In genomic region chr6:13617066-13617465, GRCh38 we compare ENCODE assay signal across 2 cellular contexts.
TF ChIP-seq lines count a peak whose summit lies in the region.

No MANE protein-coding gene starts in this region.

TF ChIP-seq in HepG2, 621 proteins besides CTCF, POLR2A, EP300 and RAD21:
- TF ChIP-seq ZNF740 (CRISPR knock-in tag; IDR thresholded peaks at IDR 0.05) (0 out of 2 replicates have a peak, but pooled peaks have one; percentile 49), HOXD1 (CRISPR knock-in tag; IDR thresholded peaks at IDR 0.05) (no peak), POLR2G (IDR thresholded peaks at IDR 0.05; ENCODE audit: low read depth, low read length) (0 out of 2 replicates have a peak, but pooled peaks have one; percentile 26), USF2 (IDR thresholded peaks at IDR 0.05; ENCODE audit: low read depth, low read length) (no peak), USF2 (CRISPR knock-in tag; IDR thresholded peaks at IDR 0.05; ENCODE audit: borderline replicate concordance) (no peak), SMARCE1 (IDR thresholded peaks at IDR 0.05; ENCODE audit: borderline replicate concordance) (no peak), RBFOX2 (IDR thresholded peaks at IDR 0.05; ENCODE audit: low read depth, low read length) (0 out of 2 replicates have a peak, but pooled peaks have one; percentile 5)

TF ChIP-seq in WTC11, 78 proteins besides CTCF, POLR2A, EP300 and RAD21 (continued from another document):
- TF ChIP-seq ZBTB21 (CRISPR knock-in tag; IDR thresholded peaks at IDR 0.05; ENCODE audit: borderline replicate concordance) (no peak), GTF2I (CRISPR knock-in tag; conservative IDR thresholded peaks at IDR 0.05) (no peak), NR1H2 (CRISPR knock-in tag; IDR thresholded peaks at IDR 0.05) (no peak), NFATC4 (CRISPR knock-in tag; IDR thresholded peaks at IDR 0.05) (no peak), TP53 (CRISPR knock-in tag; IDR thresholded peaks at IDR 0.05) (no peak), ZNF396 (CRISPR knock-in tag; IDR thresholded peaks at IDR 0.05; ENCODE audit: borderline replicate concordance) (no peak), RORB (CRISPR knock-in tag; IDR thresholded peaks at IDR 0.05) (no peak), MAX (CRISPR knock-in tag; IDR thresholded peaks at IDR 0.05) (no peak), ZNF416 (CRISPR knock-in tag; IDR thresholded peaks at IDR 0.05) (no peak), ZNF232 (CRISPR knock-in tag; IDR thresholded peaks at IDR 0.05) (no peak), NFE2L1 (CRISPR knock-in tag; IDR thresholded peaks at IDR 0.05) (no peak), ZNF425 (CRISPR knock-in tag; conservative IDR thresholded peaks at IDR 0.05) (no peak), E2F1 (CRISPR knock-in tag; IDR thresholded peaks at IDR 0.05) (no peak), ESRRA (CRISPR knock-in tag; IDR thresholded peaks at IDR 0.05; ENCODE audit: borderline replicate concordance) (no peak)
